9 cellular contexts compared by ENCODE assay signal in genomic region chr9:70120834-70121510, GRCh38.
DNase-seq lines count a peak whose midpoint lies in the region; ATAC-seq, FAIRE-seq and TF ChIP-seq lines count a peak whose summit lies in the region.
"Had no signal": no experiment of that assay in that cellular context is flagged by ENCODE, and none has a peak within 500 bp of the region (broad histone marks: within the 10 kb centered on the region; RNA-seq: fewer than 3 reads in every experiment).

No MANE protein-coding gene starts in this region.

- H3K36me3 Mint-ChIP-seq in CD8-positive, alpha-beta T cell = no peaks in the 10 kb centered on the region

- no peaks in the 10 kb centered on the region for H3K4me1 Mint-ChIP-seq in CD8-positive, alpha-beta T cell (ENCODE audit: low read depth)

- no peaks in the 10 kb centered on the region for H3K9me3 Mint-ChIP-seq in CD8-positive, alpha-beta T cell

- peak; percentile 33 to 43 (median 41) for ATAC-seq in right lobe of liver
- no peak for ATAC-seq in HG03432 (IDR thresholded peaks at IDR 0.05; ENCODE audit: unreplicated experiment)
- no peak for ATAC-seq in GM19452 (IDR thresholded peaks at IDR 0.05; ENCODE audit: unreplicated experiment)
- ATAC-seq in CD8-positive, alpha-beta T cell = no peak
- ATAC-seq in HG03571 (IDR thresholded peaks at IDR 0.05; ENCODE audit: unreplicated experiment) = no peak

- no peak for FAIRE-seq in bronchial epithelial cell (lab: Jason Lieb, UNC)

- H3K4me1 ChIP-seq in right lobe of liver = no peaks in the 10 kb centered on the region
- no peaks in the 10 kb centered on the region for H3K4me1 ChIP-seq in CD8-positive, alpha-beta T cell (ENCODE audit: insufficient read depth, low read length)

- no CpG with 5 or more reads among the region's 5 CpGs for WGBS in right lobe of liver (ENCODE audit: insufficient coverage, low coverage, low lambda C conversion rate, missing lambda C conversion rate)

- H3K27me3 Mint-ChIP-seq in CD8-positive, alpha-beta T cell (ENCODE audit: low read depth) = peaks cover 9% of the 10 kb centered on the region

- H3K27me3 ChIP-seq in bronchial epithelial cell (ENCODE audit: control insufficient read depth, insufficient read depth, low read length) = no peaks in the 10 kb centered on the region
- H3K27me3 ChIP-seq in right lobe of liver = no peaks in the 10 kb centered on the region
- H3K27me3 ChIP-seq in CD8-positive, alpha-beta T cell (ENCODE audit: insufficient read depth, low read length) = no peaks in the 10 kb centered on the region

- no peak overlapping the region for H3K4me3 Mint-ChIP-seq in CD8-positive, alpha-beta T cell

- CTCF ChIA-PET in CD8-positive, alpha-beta T cell (lab: Charles Lee) = interaction anchor here (1.2 to 2.6 kb wide), 2 partner anchors 8 to 11 kb away, joined by 3 to 9 read pairs; no protein-coding TSS in a partner anchor

- H3K36me3 ChIP-seq in bronchial epithelial cell (ENCODE audit: control insufficient read depth, insufficient read depth, low read length) (no peaks in the 10 kb centered on the region), right lobe of liver (no peaks in the 10 kb centered on the region)
- no peaks in the 10 kb centered on the region for H3K36me3 ChIP-seq in CD8-positive, alpha-beta T cell (ENCODE audit: insufficient read depth, low read length)

- peak; percentile 95 for DNase-seq in A172 (ENCODE audit: low spot score)
- DNase-seq in HFF-Myc (ENCODE audit: extremely low read depth, low read depth) = peak; percentile 76
- peak; percentile 95 for DNase-seq in bronchial epithelial cell (ENCODE audit: low read depth)
- DNase-seq in right lobe of liver = peak in 1 of 3 donors; percentile 27
- DNase-seq in CD8-positive, alpha-beta T cell = no peak
- DNase-seq: GDM1 had no signal

- no peak overlapping the region for H3K27ac Mint-ChIP-seq in CD8-positive, alpha-beta T cell

- no peaks in the 10 kb centered on the region for H3K9me3 ChIP-seq in right lobe of liver
- H3K9me3 ChIP-seq in CD8-positive, alpha-beta T cell (ENCODE audit: low read length) = no peaks in the 10 kb centered on the region

- no peak overlapping the region for H3K27ac ChIP-seq in right lobe of liver
- H3K27ac ChIP-seq in CD8-positive, alpha-beta T cell (ENCODE audit: low read depth, low read length) = no peak overlapping the region

- TF ChIP-seq POLR2A in right lobe of liver (IDR thresholded peaks at IDR 0.05) = no peak

- POLR2A ChIA-PET in CD8-positive, alpha-beta T cell (lab: Charles Lee) = interaction anchor here (0.6 kb wide), 1 partner anchor 193 kb away, joined by 3 read pairs; no protein-coding TSS in a partner anchor

- TF ChIP-seq CTCF in HFF-Myc (IDR thresholded peaks at IDR 0.05; ENCODE audit: low read depth, low read length, missing control alignments) (peak; percentile 45), bronchial epithelial cell (IDR thresholded peaks at IDR 0.05; ENCODE audit: insufficient read depth, low read length, severe bottlenecking) (peak; percentile 58), right lobe of liver (IDR thresholded peaks at IDR 0.05) (peak in 1 of 4 donors; percentile 6)
- TF ChIP-seq CTCF in CD8-positive, alpha-beta T cell (IDR thresholded peaks at IDR 0.05) = no peak

- H3K4me3 ChIP-seq in HFF-Myc (replicated peaks; ENCODE audit: low read depth, low read length) (no peak overlapping the region), bronchial epithelial cell (ENCODE audit: low read depth, low read length) (no peak overlapping the region), right lobe of liver (no peak overlapping the region)
- no peak overlapping the region for H3K4me3 ChIP-seq in CD8-positive, alpha-beta T cell (ENCODE audit: low read depth, low read length)

- intact Hi-C loops in right lobe of liver (cut with DNase I) = no loop called here
- intact Hi-C loops in CD8-positive, alpha-beta T cell (cut with DNase I, micrococcal nuclease) = loop anchor here in 1 of 2 experiments (10.0 kb wide), 1 partner anchor 484 kb away; no protein-coding TSS in a partner anchor

Comparison
In these comparisons a context has a peak if more than half of its experiments do, and no peak if none do; other contexts are left out.
1. DNase-seq: peak in A172 (single experiment), HFF-Myc (single experiment) and bronchial epithelial cell (single experiment); none in CD8-positive, alpha-beta T cell (0 of 7).
2. ATAC-seq: peak in right lobe of liver (4 of 4); none in HG03432 (single experiment), GM19452 (single experiment), CD8-positive, alpha-beta T cell (single experiment) and HG03571 (single experiment).